In the genomic region with DNA sequence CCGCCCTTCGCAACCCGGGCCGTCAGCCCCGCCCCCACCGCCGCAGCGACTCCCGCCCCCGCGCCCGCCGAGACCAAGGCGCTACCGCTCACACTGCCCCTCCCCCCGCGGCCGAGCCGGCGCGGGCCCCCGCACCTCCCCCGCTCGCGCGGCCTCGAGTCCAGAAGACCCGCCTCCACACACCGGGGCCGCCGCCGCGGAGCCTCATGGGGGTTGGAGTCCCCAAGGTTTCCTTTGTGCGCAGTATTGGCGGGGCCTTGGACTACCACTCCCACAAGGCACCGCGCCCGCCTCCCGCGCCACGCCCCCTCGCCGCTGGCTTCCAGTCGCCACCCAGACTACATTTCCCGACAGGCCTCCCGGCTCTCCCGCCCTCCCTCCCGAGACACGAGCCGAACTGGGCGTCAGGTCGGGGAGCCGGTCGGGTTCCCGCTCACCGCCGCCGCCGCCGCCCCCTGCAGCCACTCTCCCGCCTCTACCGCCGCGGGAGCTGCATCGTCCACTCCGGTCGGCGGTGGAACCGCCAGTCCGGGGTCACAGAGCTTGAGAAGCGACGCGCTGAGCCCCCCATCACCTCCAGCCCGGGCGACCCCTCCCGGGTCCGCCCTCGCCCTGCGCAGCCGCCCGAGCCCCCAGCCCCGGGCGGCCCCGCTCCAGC, we compare ENCODE assay signal across 8 cellular contexts. TPM values are rescaled to one million over a fixed set of nuclear protein-coding genes. Genes with fewer than 3 reads are reported as not detected.
DNase-seq lines count a peak whose midpoint lies in the region; ATAC-seq, FAIRE-seq and TF ChIP-seq lines count a peak whose summit lies in the region.

A gene (plus strand): TSS at position 371 of the 658 bp plus-strand sequence. CDS start 336 bp downstream, outside the sequence.

- 1 to 2% methylated on average over 28 to 68 of the region's 84 CpGs for WGBS in GM23248 (ENCODE audit: low coverage in 1 of 2, low lambda C conversion rate in 2 of 2, missing lambda C conversion rate in 2 of 2), 2 experiments
- 0% methylated on average over 3 of the region's 84 CpGs; no CpG with 5 or more reads in 1 of the 2 donors for WGBS in esophagus squamous epithelium, 2 donors

- H3K9ac ChIP-seq in DND-41 (ENCODE audit: low read depth, low read length): peak within 1 kb of the TSS; percentile 91
- peak within 1 kb of the TSS; percentile 86 for H3K9ac ChIP-seq in GM23248
- H3K9ac ChIP-seq in Karpas-422 (ENCODE audit: low read length): peak within 1 kb of the TSS; percentile 99

- no peaks in the 10 kb centered on the region for H3K9me3 ChIP-seq in DND-41 (ENCODE audit: insufficient read depth, low read length, severe bottlenecking)
- H3K9me3 ChIP-seq in GM23248 (ENCODE audit: low read depth): no peaks in the 10 kb centered on the region
- no peaks in the 10 kb centered on the region for H3K9me3 ChIP-seq in Karpas-422 (ENCODE audit: low read length)
- H3K9me3 ChIP-seq in esophagus squamous epithelium: no peaks in the 10 kb centered on the region

- in situ Hi-C loops in GM23248 (cut with MboI): no loop called here

- H3K4me2 ChIP-seq in DND-41 (ENCODE audit: insufficient read depth, low read length) (peak within 1 kb of the TSS; percentile 100), GM23248 (ENCODE audit: unreplicated experiment) (peak within 1 kb of the TSS; percentile 87), Karpas-422 (ENCODE audit: low read depth, low read length, poor library complexity, severe bottlenecking) (peak within 1 kb of the TSS; percentile 90)

- H3K4me1 ChIP-seq in DND-41 (ENCODE audit: insufficient read depth, low read length): peaks cover 28% of the 10 kb centered on the region
- peaks cover 13% of the 10 kb centered on the region; the same call in 1 of the 2 replicates for H3K4me1 ChIP-seq in GM23248 (ENCODE audit: insufficient read depth)
- H3K4me1 ChIP-seq in Karpas-422 (ENCODE audit: low read length): peaks cover 18% of the 10 kb centered on the region
- peaks cover 19 to 66% (median 29%) of the 10 kb centered on the region in 3 donors for H3K4me1 ChIP-seq in esophagus squamous epithelium

- H3K27ac ChIP-seq in DND-41 (ENCODE audit: low read length) (peak within 1 kb of the TSS; percentile 68), GM23248 (peak within 1 kb of the TSS; percentile 89), Karpas-422 (ENCODE audit: low read length) (peak within 1 kb of the TSS; percentile 78), esophagus squamous epithelium (peak within 1 kb of the TSS; percentile 97 to 99 (median 98))

- no peaks in the 10 kb centered on the region for H3K9me3 Mint-ChIP-seq in activated T-cell treated with anti-CD3 and anti-CD28 coated beads, Interleukin-2, amount 50 U/mL, for 72 hours

- H3K9me2 ChIP-seq in GM23248 (ENCODE audit: insufficient read depth): no peaks in the 10 kb centered on the region
- no peaks in the 10 kb centered on the region for H3K9me2 ChIP-seq in Karpas-422 (replicated peaks; ENCODE audit: insufficient read depth, low read length)

- H3K36me3 ChIP-seq in DND-41 (ENCODE audit: insufficient read depth, low read length): peaks cover 20% of the 10 kb centered on the region
- no peaks in the 10 kb centered on the region for H3K36me3 ChIP-seq in GM23248 (ENCODE audit: low read depth)
- H3K36me3 ChIP-seq in Karpas-422 (ENCODE audit: insufficient read depth, low read length): no peaks in the 10 kb centered on the region
- peaks cover 0 to 15% (median 0%) of the 10 kb centered on the region in 3 donors for H3K36me3 ChIP-seq in esophagus squamous epithelium

- H3K79me2 ChIP-seq in DND-41 (ENCODE audit: insufficient read depth, low read length) (peaks cover 46% of the 10 kb centered on the region), GM23248 (ENCODE audit: insufficient read depth) (peaks cover 71% of the 10 kb centered on the region), Karpas-422 (ENCODE audit: low read length) (peaks cover 38% of the 10 kb centered on the region)

- H3F3A ChIP-seq in GM23248 (ENCODE audit: insufficient read depth): peaks cover 12% of the 10 kb centered on the region; the same call in 1 of the 2 replicates

- intact Hi-C loops in esophagus squamous epithelium (cut with DNase I): no loop called here

- FAIRE-seq in RCC 7860 (lab: Jason Lieb, UNC): no peak

- H3K27ac Mint-ChIP-seq in activated T-cell treated with anti-CD3 and anti-CD28 coated beads, Interleukin-2, amount 50 U/mL, for 72 hours: peak within 1 kb of the TSS; percentile 83

- H3K27me3 Mint-ChIP-seq in activated T-cell treated with anti-CD3 and anti-CD28 coated beads, Interleukin-2, amount 50 U/mL, for 72 hours (ENCODE audit: low read depth): no peaks in the 10 kb centered on the region

- peak in 2 of 4 donors; percentile 44 to 74 for TF ChIP-seq POLR2A in esophagus squamous epithelium (IDR thresholded peaks at IDR 0.05)

- peak; percentile 94 for ATAC-seq in DND-41 (ENCODE audit: insufficient read depth, low read depth)
- ATAC-seq in activated T-cell treated with anti-CD3 and anti-CD28 coated beads, Interleukin-2, amount 50 U/mL, for 72 hours (replicated peaks in 1 of 2): peak; percentile 96 to 97

- H3K27me3 ChIP-seq in DND-41 (ENCODE audit: insufficient read depth, low read length, poor library complexity): no peaks in the 10 kb centered on the region
- H3K27me3 ChIP-seq in GM23248 (replicated peaks; ENCODE audit: insufficient read depth): no peaks in the 10 kb centered on the region
- H3K27me3 ChIP-seq in Karpas-422 (ENCODE audit: low read length): no peaks in the 10 kb centered on the region
- H3K27me3 ChIP-seq in esophagus squamous epithelium: no peaks in the 10 kb centered on the region

- TF ChIP-seq CTCF in DND-41 (IDR thresholded peaks at IDR 0.05; ENCODE audit: borderline replicate concordance, extremely low read depth, low read length, poor library complexity, severe bottlenecking) (no peak), esophagus squamous epithelium (IDR thresholded peaks at IDR 0.05) (no peak)

- peak within 1 kb of the TSS; percentile 87 to 94 for H3K4me3 Mint-ChIP-seq in activated T-cell treated with anti-CD3 and anti-CD28 coated beads, Interleukin-2, amount 50 U/mL, for 72 hours

- H2AFZ ChIP-seq in DND-41 (ENCODE audit: low read depth, low read length) (peak within 1 kb of the TSS; percentile 80), GM23248 (peak within 1 kb of the TSS; percentile 82), Karpas-422 (ENCODE audit: low read length) (peak within 1 kb of the TSS; percentile 32; the same call in 1 of the 2 replicates)

- DNase-seq in DND-41: peak; percentile 99
- DNase-seq in GM23248: peak; percentile 99
- DNase-seq in Karpas-422: peak; percentile 99
- peak; percentile 96 for DNase-seq in RCC 7860 (ENCODE audit: low spot score)
- DNase-seq in activated T-cell treated with anti-CD3 and anti-CD28 coated beads, Interleukin-2, amount 50 U/mL, for 72 hours: peak; percentile 100
- DNase-seq in esophagus squamous epithelium (lab: John Stamatoyannopoulos, UW): peak; percentile 99
- DNase-seq in myocyte (ENCODE audit: low read depth): peak; percentile 99
- peak; percentile 99 to 100 for DNase-seq in stimulated activated CD8-positive, alpha-beta memory T cell treated with anti-CD3 and anti-CD28 coated beads, Interleukin-7, amount 100 ng/mL, for 4 hours (ENCODE audit: low read depth in 2 of 2)

- H3K4me3 ChIP-seq in DND-41 (ENCODE audit: low read depth in 1 of 2, low read length in 2 of 2) (peak within 1 kb of the TSS; percentile 78 to 88), GM23248 (peak within 1 kb of the TSS; percentile 91), Karpas-422 (ENCODE audit: low read length) (peak within 1 kb of the TSS; percentile 96), esophagus squamous epithelium (peak within 1 kb of the TSS; percentile 76 to 97 (median 85))

- peaks cover 25% of the 10 kb centered on the region for H3K4me1 Mint-ChIP-seq in activated T-cell treated with anti-CD3 and anti-CD28 coated beads, Interleukin-2, amount 50 U/mL, for 72 hours (ENCODE audit: low read depth)

- H3K36me3 Mint-ChIP-seq in activated T-cell treated with anti-CD3 and anti-CD28 coated beads, Interleukin-2, amount 50 U/mL, for 72 hours (ENCODE audit: insufficient read depth in 2 of 2): peaks cover 5 to 9% of the 10 kb centered on the region in 2 donors

- peaks cover 30% of the 10 kb centered on the region for H4K20me1 ChIP-seq in DND-41 (ENCODE audit: insufficient read depth, low read length)
- H4K20me1 ChIP-seq in GM23248 (ENCODE audit: insufficient read depth): no peaks in the 10 kb centered on the region
- H4K20me1 ChIP-seq in Karpas-422 (ENCODE audit: insufficient read depth, low read depth, low read length): no peaks in the 10 kb centered on the region

RNA-seq across cellular contexts. Expression of the gene that starts here (rescaled TPM):
- 21.3 and 21.5 TPM in 2 replicates for total RNA-seq in GM23248 (2014; rRNA removed; shearing (Covaris generic))
- 11.2 and 11.6 TPM in 2 replicates for polyA plus RNA-seq in GM23248 (2016; fragmentation: Nextera tagmentation; extraction: Ambion mirVana)
- 5.7 and 11.1 TPM in 2 replicates for total RNA-seq in Karpas-422 (2014; rRNA removed; shearing (Covaris generic); ENCODE audit: low replicate concordance)
- total RNA-seq in activated T-cell treated with anti-CD3 and anti-CD28 coated beads, Interleukin-2, amount 50 U/mL, for 72 hours: 10 to 100 TPM; 16.5 to 19.3 TPM
- total RNA-seq in esophagus squamous epithelium (10 to 100 TPM in 1 of 4 donors, 1 to 10 TPM in 3; 6.7 to 12.1 (median 8.7) TPM), myocyte (7.4 and 9.6 TPM in 2 replicates)
- 14.3 TPM for polyA plus RNA-seq in myocyte (2012)

Comparison
In these comparisons a context has a peak if more than half of its experiments do, and no peak if none do; other contexts are left out.
1. Peak in every context shown above with its lines: DNase-seq, ATAC-seq, H3K4me3 ChIP-seq and H3K27ac ChIP-seq.
2. H2AFZ ChIP-seq: peak in every context shown above with its lines; median percentile 82 in GM23248; 80 in DND-41; 32 in Karpas-422.